Comparison of ENCODE assay signal across 19 cellular contexts in genomic region chr11:131737357-131737756, GRCh38.
DNase-seq lines count a peak whose midpoint lies in the region; ATAC-seq and TF ChIP-seq lines count a peak whose summit lies in the region.
"Had no signal": no experiment of that assay in that cellular context is flagged by ENCODE, and none has a peak within 500 bp of the region (broad histone marks: within the 10 kb centered on the region; RNA-seq: fewer than 3 reads in every experiment).

No MANE protein-coding gene starts in this region.

- no peak for TF ChIP-seq POLR2A in ovary (IDR thresholded peaks at IDR 0.05)

- intact Hi-C loops in ovary (cut with DNase I) (no loop called here), posterior cingulate gyrus (cut with DNase I) (no loop called here)

- TF ChIP-seq EP300 in ovary (IDR thresholded peaks at IDR 0.05) = no peak

- in situ Hi-C loops in brain microvascular endothelial cell (cut with HindIII; ENCODE audit: low pct_ligation_motif_present, low sequenced_read_pairs) = loop anchor here (25.0 kb wide), 1 partner anchor 175 kb away; no protein-coding TSS in a partner anchor

- no peaks in the 10 kb centered on the region for H3K4me1 ChIP-seq in ovary (ENCODE audit: insufficient read depth)

- no peaks in the 10 kb centered on the region for H3K27me3 ChIP-seq in brain microvascular endothelial cell (replicated peaks)
- H3K27me3 ChIP-seq in ovary = no peaks in the 10 kb centered on the region

- TF ChIP-seq CTCF in brain microvascular endothelial cell (IDR thresholded peaks at IDR 0.05; ENCODE audit: low read depth, low read length, missing control alignments) (peak; percentile 49), fibroblast of villous mesenchyme (IDR thresholded peaks at IDR 0.05; ENCODE audit: insufficient read depth, low read depth, low read length) (no peak), ovary (IDR thresholded peaks at IDR 0.05) (no peak)

- H3K4me3 ChIP-seq in brain microvascular endothelial cell (ENCODE audit: low read depth, low read length) = no peak overlapping the region
- H3K4me3 ChIP-seq in fibroblast of villous mesenchyme (ENCODE audit: low read depth, low read length) = no peak overlapping the region
- no peak overlapping the region for H3K4me3 ChIP-seq in ovary
- H3K4me3 ChIP-seq: coronary artery, skin epidermis had no signal

- DNase-seq in AG20443 (ENCODE audit: low spot score) (peak; percentile 56), MV-4-11 (lab: John Stamatoyannopoulos, UW) (peak; percentile 0), brain microvascular endothelial cell (no peak), fibroblast of villous mesenchyme (ENCODE audit: low read depth) (peak; percentile 26), ovary (no peak), posterior cingulate gyrus (no peak)
- DNase-seq: activated CD4-positive, alpha-beta T cell treated with anti-CD3 and anti-CD28 coated beads, Interleukin-2, amount 10 ng/mL, durations not matched to agents 7 days and 5 days; activated CD8-positive, alpha-beta memory T cell treated with anti-CD3 and anti-CD28 coated beads, Interleukin-2, amount 50 U/mL, for 4 hours; activated naive CD4-positive, alpha-beta T cell treated with Interleukin-2 at 50 U/mL for 16 hours; aorta; COR-L47; left ventricle myocardium superior; NCI-H1436 treated with DMSO at 0.1 percent for 48 hours; NCI-H774; stimulated activated CD4-positive, alpha-beta T cell treated with anti-CD3 and anti-CD28 coated beads, Interleukin-4, amount 100 ng/mL, for 4 hours had no signal

- ATAC-seq in GM19452 (IDR thresholded peaks at IDR 0.05; ENCODE audit: unreplicated experiment) (no peak), GM18861 (IDR thresholded peaks at IDR 0.05; ENCODE audit: unreplicated experiment) (no peak)
- ATAC-seq: left ventricle myocardium superior had no signal

- no peak overlapping the region for H3K27ac ChIP-seq in brain microvascular endothelial cell
- no peak overlapping the region for H3K27ac ChIP-seq in ovary
- H3K27ac ChIP-seq: coronary artery, skin epidermis had no signal

- H3K9me3 ChIP-seq in ovary = no peaks in the 10 kb centered on the region

- H3K36me3 ChIP-seq in brain microvascular endothelial cell (replicated peaks) (no peaks in the 10 kb centered on the region), ovary (no peaks in the 10 kb centered on the region)

- WGBS in ovary, 3 donors = 23 to 42% (median 27%) methylated on average over 7 of the region's 7 CpGs

Comparison
In these comparisons a context has a peak if more than half of its experiments do, and no peak if none do; other contexts are left out.
1. DNase-seq: peak in AG20443 (single experiment), MV-4-11 (single experiment) and fibroblast of villous mesenchyme (single experiment); none in brain microvascular endothelial cell (single experiment), ovary (0 of 5) and posterior cingulate gyrus (0 of 10).